14 cellular contexts compared by ENCODE assay signal in genomic region chr20:4090756-4091331, GRCh38. TPM values are rescaled to one million over a fixed set of nuclear protein-coding genes. Genes with fewer than 3 reads are reported as not detected.
DNase-seq lines count a peak whose midpoint lies in the region; ATAC-seq and TF ChIP-seq lines count a peak whose summit lies in the region.
"Had no signal": no experiment of that assay in that cellular context is flagged by ENCODE, and none has a peak within 500 bp of the region (broad histone marks: within the 10 kb centered on the region; RNA-seq: fewer than 3 reads in every experiment).

No MANE protein-coding gene starts in this region.

- H2AFZ ChIP-seq in SK-N-SH (ENCODE audit: low read depth): peak overlapping the region; percentile 61; the same call in 1 of the 2 replicates
- H2AFZ ChIP-seq: neural progenitor cell, PC-9 had no signal

- H3K36me3 ChIP-seq in SK-N-SH (replicated peaks in 1 of 2; ENCODE audit: control insufficient read depth in 1 of 2, insufficient read depth in 2 of 2, low read length in 1 of 2): no peaks in the 10 kb centered on the region
- no peaks in the 10 kb centered on the region for H3K36me3 ChIP-seq in thoracic aorta
- H3K36me3 ChIP-seq: neural progenitor cell, thyroid gland, WERI-Rb-1 had no signal

- CTCF ChIA-PET in SK-N-SH (lab: Yijun Ruan, JAX): interaction anchor here (1.5 kb wide), 2 partner anchors 18 to 105 kb away, joined by 5 to 8 read pairs; no protein-coding TSS in a partner anchor
- CTCF ChIA-PET in activated CD4-positive, alpha-beta memory T cell treated with anti-CD3 and anti-CD28 coated beads for 36 hours (lab: Charles Lee): interaction anchor here (1.2 to 1.3 kb wide), 2 partner anchors 8 to 22 kb away, joined by 3 to 5 read pairs; no protein-coding TSS in a partner anchor
- CTCF ChIA-PET in activated CD4-positive, alpha-beta T cell treated with anti-CD3 and anti-CD28 coated beads, Interleukin-2, amount 10 ng/mL, durations not matched to agents 7 days and 5 days (lab: Charles Lee): interaction anchor here (0.5 to 1.1 kb wide), 4 partner anchors 26 to 1018 kb away, joined by 3 to 5 read pairs (median 3); no protein-coding TSS in a partner anchor

- H3K4me2 ChIP-seq in SK-N-SH: peak overlapping the region; percentile 46
- H3K4me2 ChIP-seq: neural progenitor cell, PC-9 had no signal

- H3K9me2 ChIP-seq in SK-N-SH: no peaks in the 10 kb centered on the region

- H3K9me3 ChIP-seq in SK-N-SH: peaks cover 14% of the 10 kb centered on the region; the same call in 1 of the 2 replicates
- H3K9me3 ChIP-seq in thoracic aorta: no peaks in the 10 kb centered on the region
- H3K9me3 ChIP-seq: thyroid gland had no signal

- H3K4me1 ChIP-seq in SK-N-SH (ENCODE audit: control insufficient read depth in 1 of 2, insufficient read depth in 2 of 2, low read depth in 1 of 2, low read length in 1 of 2): peaks cover 0 to 5% of the 10 kb centered on the region in 2 experiments; a peak in 1 of 4 replicates
- peaks cover 0 to 26% of the 10 kb centered on the region in 2 donors for H3K4me1 ChIP-seq in thoracic aorta (ENCODE audit: control insufficient read depth in 1 of 2, low read depth in 2 of 2)
- H3K4me1 ChIP-seq: neural progenitor cell, thyroid gland had no signal

- POLR2A ChIA-PET in SK-N-SH (lab: Yijun Ruan, JAX): no interaction called here
- POLR2A ChIA-PET in activated CD4-positive, alpha-beta memory T cell treated with anti-CD3 and anti-CD28 coated beads for 36 hours (lab: Charles Lee): interaction anchor here (0.5 kb wide), 1 partner anchor 122 kb away, joined by 3 read pairs; no protein-coding TSS in a partner anchor
- POLR2A ChIA-PET in activated CD4-positive, alpha-beta T cell treated with anti-CD3 and anti-CD28 coated beads, Interleukin-2, amount 10 ng/mL, durations not matched to agents 7 days and 5 days (lab: Charles Lee): interaction anchor here (0.6 kb wide), 1 partner anchor 165 kb away, joined by 4 read pairs; no protein-coding TSS in a partner anchor

- H3K79me2 ChIP-seq in SK-N-SH (ENCODE audit: insufficient read depth): no peaks in the 10 kb centered on the region

- H3K27ac ChIP-seq in SK-N-SH (ENCODE audit: low read depth in 2 of 2, low read length in 1 of 2) (peak overlapping the region in 1 of 2 experiments; percentile 94; a peak in 2 of 4 replicates), thoracic aorta (peak overlapping the region; percentile 71)
- H3K27ac ChIP-seq: neural progenitor cell, PC-9, thyroid gland, WERI-Rb-1 had no signal

- H3K27me3 ChIP-seq in SK-N-SH (ENCODE audit: insufficient read depth) (no peaks in the 10 kb centered on the region), thoracic aorta (replicated peaks; ENCODE audit: insufficient read depth) (no peaks in the 10 kb centered on the region)
- H3K27me3 ChIP-seq: thyroid gland had no signal

- no peaks in the 10 kb centered on the region for H4K20me1 ChIP-seq in SK-N-SH (ENCODE audit: insufficient read depth)

- no peak overlapping the region for H3K4me3 ChIP-seq in SK-N-SH (ENCODE audit: low read depth in 2 of 2, low read length in 1 of 2)
- H3K4me3 ChIP-seq in foreskin fibroblast (ENCODE audit: low read depth in 1 of 2, low read length in 2 of 2): no peak overlapping the region
- H3K4me3 ChIP-seq in thoracic aorta: no peak overlapping the region
- H3K4me3 ChIP-seq: GM12878, neural progenitor cell, PC-9, thyroid gland had no signal

- peaks cover 20% of the 10 kb centered on the region for H3F3A ChIP-seq in SK-N-SH (replicated peaks; ENCODE audit: insufficient read depth)

- TF ChIP-seq RAD21 in SK-N-SH (IDR thresholded peaks at IDR 0.05; ENCODE audit: low read length): no peak

- TF ChIP-seq CTCF in SK-N-SH (IDR thresholded peaks at IDR 0.05): no peak
- no peak for TF ChIP-seq CTCF in foreskin fibroblast (IDR thresholded peaks at IDR 0.05; ENCODE audit: low read depth, low read length)
- no peak for TF ChIP-seq CTCF in thoracic aorta (IDR thresholded peaks at IDR 0.05)

- peaks cover 8% of the 10 kb centered on the region for H3K9me3 Mint-ChIP-seq in activated CD4-positive, alpha-beta memory T cell treated with anti-CD3 and anti-CD28 coated beads for 36 hours
- H3K9me3 Mint-ChIP-seq in activated CD4-positive, alpha-beta T cell treated with anti-CD3 and anti-CD28 coated beads, Interleukin-2, amount 10 ng/mL, durations not matched to agents 7 days and 5 days: peaks cover 6% of the 10 kb centered on the region

- no peak for ATAC-seq in left ventricle myocardium superior
- no peak for ATAC-seq in thoracic aorta (ENCODE audit: insufficient number of reproducible peaks, low FRiP score, low read depth)

- DNase-seq in cardiac septum (ENCODE audit: low spot score): peak; percentile 33
- DNase-seq in left ventricle myocardium superior: no peak
- DNase-seq in SK-N-SH: no peak
- peak; percentile 65 to 79 for DNase-seq in foreskin fibroblast
- DNase-seq in thoracic aorta (ENCODE audit: low spot score): no peak
- no peak for DNase-seq in mesenteric fat pad (ENCODE audit: low spot score)
- DNase-seq in activated CD4-positive, alpha-beta memory T cell treated with anti-CD3 and anti-CD28 coated beads for 36 hours: no peak
- DNase-seq in activated CD4-positive, alpha-beta T cell treated with anti-CD3 and anti-CD28 coated beads, Interleukin-2, amount 10 ng/mL, durations not matched to agents 7 days and 5 days: no peak
- DNase-seq: NCI-H2029 treated with DMSO at 0.1 percent for 48 hours, thyroid gland, WERI-Rb-1 had no signal

- no peak overlapping the region for H3K27ac Mint-ChIP-seq in activated CD4-positive, alpha-beta memory T cell treated with anti-CD3 and anti-CD28 coated beads for 36 hours
- no peak overlapping the region for H3K27ac Mint-ChIP-seq in activated CD4-positive, alpha-beta T cell treated with anti-CD3 and anti-CD28 coated beads, Interleukin-2, amount 10 ng/mL, durations not matched to agents 7 days and 5 days
- H3K27ac Mint-ChIP-seq: neural progenitor cell had no signal

- 52% methylated on average over 3 of the region's 3 CpGs for WGBS in SK-N-SH (ENCODE audit: low lambda C conversion rate)

- 0 out of 4 replicates have a peak, but pooled peaks of 1 of the 2 experiments have one; percentile 37 for TF ChIP-seq EP300 in SK-N-SH (IDR thresholded peaks at IDR 0.05; ENCODE audit: borderline replicate concordance in 1 of 2, low read depth in 1 of 2, low read length in 1 of 2)

- H3K9ac ChIP-seq in SK-N-SH: peak overlapping the region; percentile 63; the same call in 1 of the 2 replicates
- H3K9ac ChIP-seq: neural progenitor cell had no signal

- intact Hi-C loops in cardiac septum (cut with DNase I) (no loop called here), left ventricle myocardium superior (cut with micrococcal nuclease) (no loop called here)
- intact Hi-C loops in activated CD4-positive, alpha-beta memory T cell treated with anti-CD3 and anti-CD28 coated beads for 36 hours (cut with micrococcal nuclease): no loop called here

- H3K36me3 Mint-ChIP-seq in activated CD4-positive, alpha-beta memory T cell treated with anti-CD3 and anti-CD28 coated beads for 36 hours: no peaks in the 10 kb centered on the region
- peaks cover 4% of the 10 kb centered on the region for H3K36me3 Mint-ChIP-seq in activated CD4-positive, alpha-beta T cell treated with anti-CD3 and anti-CD28 coated beads, Interleukin-2, amount 10 ng/mL, durations not matched to agents 7 days and 5 days (ENCODE audit: low read depth)
- H3K36me3 Mint-ChIP-seq: neural progenitor cell had no signal

- no peak overlapping the region for H3K4me3 Mint-ChIP-seq in activated CD4-positive, alpha-beta memory T cell treated with anti-CD3 and anti-CD28 coated beads for 36 hours
- no peak overlapping the region for H3K4me3 Mint-ChIP-seq in activated CD4-positive, alpha-beta T cell treated with anti-CD3 and anti-CD28 coated beads, Interleukin-2, amount 10 ng/mL, durations not matched to agents 7 days and 5 days
- H3K4me3 Mint-ChIP-seq: neural progenitor cell had no signal

- peaks cover 2% of the 10 kb centered on the region for H3K4me1 Mint-ChIP-seq in activated CD4-positive, alpha-beta memory T cell treated with anti-CD3 and anti-CD28 coated beads for 36 hours (ENCODE audit: low read depth)
- H3K4me1 Mint-ChIP-seq in activated CD4-positive, alpha-beta T cell treated with anti-CD3 and anti-CD28 coated beads, Interleukin-2, amount 10 ng/mL, durations not matched to agents 7 days and 5 days: peaks cover 8% of the 10 kb centered on the region

- peaks cover 5% of the 10 kb centered on the region for H3K27me3 Mint-ChIP-seq in activated CD4-positive, alpha-beta memory T cell treated with anti-CD3 and anti-CD28 coated beads for 36 hours
- peaks cover 17% of the 10 kb centered on the region for H3K27me3 Mint-ChIP-seq in activated CD4-positive, alpha-beta T cell treated with anti-CD3 and anti-CD28 coated beads, Interleukin-2, amount 10 ng/mL, durations not matched to agents 7 days and 5 days

TF ChIP-seq in SK-N-SH, 30 proteins besides CTCF, POLR2A, EP300 and RAD21 (continues in another document):
- TF ChIP-seq SIN3A (IDR thresholded peaks at IDR 0.05; ENCODE audit: borderline replicate concordance, low read depth, low read length): no peak
- no peak for TF ChIP-seq CHD2 (IDR thresholded peaks at IDR 0.05; ENCODE audit: low read length, partially characterized antibody)
- peak; percentile 30; the same call in 1 of the 2 replicates for TF ChIP-seq MAX (IDR thresholded peaks at IDR 0.05; ENCODE audit: low read depth)

RNA-seq across cellular contexts. Expression of gene SMOX, which starts 57.8 kb away (rescaled TPM):
- total RNA-seq in cardiac septum (2.7 TPM), left ventricle myocardium superior (3.0 TPM), thoracic aorta (10 to 100 TPM in 1 of 2 donors, 1 to 10 TPM in 1; 6.9 to 24.2 TPM), mesenteric fat pad (6.4 TPM)
- polyA plus RNA-seq in SK-N-SH (2012; rRNA removed): 7.6 and 17.2 TPM in 2 replicates
- 8.3 and 10.4 TPM in 2 replicates for polyA plus RNA-seq in SK-N-SH (2012; cell fraction: cytosol; rRNA removed)
- polyA plus RNA-seq in SK-N-SH (2012; cell fraction: nucleus; rRNA removed): 27.9 and 36.1 TPM in 2 replicates
- total RNA-seq in activated CD4-positive, alpha-beta memory T cell treated with anti-CD3 and anti-CD28 coated beads for 36 hours: 10 to 100 TPM in 1 of 2 experiments, 1 to 10 TPM in 1; 7.9 to 11.6 TPM
- 1 to 10 TPM; 3.3 to 3.4 TPM for total RNA-seq in activated CD4-positive, alpha-beta T cell treated with anti-CD3 and anti-CD28 coated beads, Interleukin-2, amount 10 ng/mL, durations not matched to agents 7 days and 5 days

Comparison
In these comparisons a context has a peak if more than half of its experiments do, and no peak if none do; other contexts are left out.
1. DNase-seq: peak in cardiac septum (single experiment) and foreskin fibroblast (2 of 2); none in left ventricle myocardium superior (single experiment), SK-N-SH (single experiment), thoracic aorta (single experiment), mesenteric fat pad (single experiment), activated CD4-positive, alpha-beta memory T cell treated with anti-CD3 and anti-CD28 coated beads for 36 hours (single experiment) and activated CD4-positive, alpha-beta T cell treated with anti-CD3 and anti-CD28 coated beads, Interleukin-2, amount 10 ng/mL, durations not matched to agents 7 days and 5 days (single experiment).